11 cellular contexts compared by ENCODE assay signal in the genomic region with DNA sequence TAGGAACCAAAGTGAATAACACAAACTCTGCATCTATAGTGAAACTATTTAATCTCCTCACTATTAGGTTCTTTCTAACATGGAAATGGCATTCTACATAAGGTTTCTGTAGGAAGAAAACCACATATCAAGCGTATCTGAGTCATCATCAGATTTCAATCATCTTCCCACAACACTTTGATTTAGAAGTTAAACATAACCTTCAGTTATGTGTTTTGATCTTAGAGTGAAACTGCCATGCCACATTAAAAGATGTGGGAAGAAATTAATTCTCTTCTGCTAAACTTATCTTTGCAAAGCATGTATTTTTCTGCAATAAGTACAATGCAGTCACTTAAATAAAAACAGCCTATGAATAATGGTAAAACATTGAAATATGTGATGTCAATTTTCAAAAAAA. TPM values are rescaled to one million over a fixed set of nuclear protein-coding genes. Genes with fewer than 3 reads are reported as not detected.
DNase-seq lines count a peak whose midpoint lies in the region; ATAC-seq and TF ChIP-seq lines count a peak whose summit lies in the region.
"Had no signal": no experiment of that assay in that cellular context is flagged by ENCODE, and none has a peak within 500 bp of the region (broad histone marks: within the 10 kb centered on the region; RNA-seq: fewer than 3 reads in every experiment).

No MANE protein-coding gene starts in this region.

- no peak for DNase-seq in activated T-cell treated with anti-CD3 and anti-CD28 coated beads, Interleukin-2, amount 50 U/mL, for 4 hours
- no peak for DNase-seq in activated T-cell treated with anti-CD3 and anti-CD28 coated beads, Interleukin-2, amount 50 U/mL, for 48 hours
- peak; percentile 10 for DNase-seq in fibroblast of peridontal ligament (ENCODE audit: extremely low read depth)
- no peak for DNase-seq in testis
- no peak for DNase-seq in stimulated activated CD4-positive, alpha-beta T cell treated with anti-CD3 and anti-CD28 coated beads, Interleukin-2, amount 100 ng/mL, for 48 hours
- DNase-seq in AML-193 (lab: John Stamatoyannopoulos, UW) = no peak
- no peak for DNase-seq in chondrocyte (ENCODE audit: low spot score)
- DNase-seq: NCI-H526, trophoblast cell had no signal

- H3K79me2 ChIP-seq in SU-DHL-6 (ENCODE audit: insufficient read depth, low read length) = no peaks in the 10 kb centered on the region

- ATAC-seq in activated T-cell treated with anti-CD3 and anti-CD28 coated beads, Interleukin-2, amount 50 U/mL, for 4 hours = peak; percentile 83 to 87

- H3K4me2 ChIP-seq in SU-DHL-6 (ENCODE audit: low read depth, low read length, poor library complexity, severe bottlenecking) = peak overlapping the region; percentile 74

- intact Hi-C loops in testis (cut with DNase I; ENCODE audit: low total_unique reads) = no loop called here

- H3K36me3 ChIP-seq in SU-DHL-6 (ENCODE audit: low read length) (no peaks in the 10 kb centered on the region), testis (ENCODE audit: low read depth, missing control alignments) (no peaks in the 10 kb centered on the region)

- no peaks in the 10 kb centered on the region for H3K27me3 ChIP-seq in SU-DHL-6 (ENCODE audit: low read length)
- H3K27me3 ChIP-seq in testis = no peaks in the 10 kb centered on the region

- H3K4me3 ChIP-seq in SU-DHL-6 (ENCODE audit: insufficient read depth, low read length, poor library complexity, severe bottlenecking) = no peak overlapping the region
- H3K4me3 ChIP-seq in testis = no peak overlapping the region

- TF ChIP-seq POLR2A in testis (IDR thresholded peaks at IDR 0.05) = no peak

- H3K4me3 Mint-ChIP-seq in activated T-cell treated with anti-CD3 and anti-CD28 coated beads, Interleukin-2, amount 50 U/mL, for 4 hours = no peak overlapping the region
- H3K4me3 Mint-ChIP-seq in chondrocyte (ENCODE audit: unreplicated experiment) = no peak overlapping the region

- H2AFZ ChIP-seq in SU-DHL-6 (ENCODE audit: low read depth, low read length, severe bottlenecking) = no peak overlapping the region

- H3K27ac ChIP-seq in SU-DHL-6 (ENCODE audit: low read depth, low read length) (peak overlapping the region; percentile 87), testis (peak overlapping the region; percentile 40 to 79)
- H3K27ac ChIP-seq: VCaP had no signal

- TF ChIP-seq CTCF in SU-DHL-6 (IDR thresholded peaks at IDR 0.05; ENCODE audit: insufficient read depth, low read length, poor library complexity, severe bottlenecking) (no peak), testis (IDR thresholded peaks at IDR 0.05) (no peak), chondrocyte (IDR thresholded peaks at IDR 0.05) (no peak)

- H3K9me2 ChIP-seq in SU-DHL-6 (replicated peaks; ENCODE audit: insufficient read depth, low read length) = no peaks in the 10 kb centered on the region

- peaks cover 40% of the 10 kb centered on the region for H3K4me1 Mint-ChIP-seq in activated T-cell treated with anti-CD3 and anti-CD28 coated beads, Interleukin-2, amount 50 U/mL, for 4 hours (ENCODE audit: low read depth)
- H3K4me1 Mint-ChIP-seq in chondrocyte (ENCODE audit: low read depth) = peaks cover 55% of the 10 kb centered on the region

- no peak overlapping the region for H3K27ac Mint-ChIP-seq in chondrocyte (ENCODE audit: unreplicated experiment)

- no peaks in the 10 kb centered on the region for H3K9me3 ChIP-seq in SU-DHL-6 (ENCODE audit: insufficient read depth, low read length)
- H3K9me3 ChIP-seq in testis = no peaks in the 10 kb centered on the region

- H4K20me1 ChIP-seq in SU-DHL-6 (ENCODE audit: low read depth, low read length) = no peaks in the 10 kb centered on the region

- peaks cover 33% of the 10 kb centered on the region for H3F3A ChIP-seq in SU-DHL-6 (ENCODE audit: insufficient read depth)

- H3K27me3 Mint-ChIP-seq in activated T-cell treated with anti-CD3 and anti-CD28 coated beads, Interleukin-2, amount 50 U/mL, for 4 hours (ENCODE audit: low read depth) = peaks cover 8% of the 10 kb centered on the region
- H3K27me3 Mint-ChIP-seq in chondrocyte (ENCODE audit: low read depth) = no peaks in the 10 kb centered on the region

- no peaks in the 10 kb centered on the region for H3K36me3 Mint-ChIP-seq in activated T-cell treated with anti-CD3 and anti-CD28 coated beads, Interleukin-2, amount 50 U/mL, for 4 hours (ENCODE audit: insufficient read depth)
- H3K36me3 Mint-ChIP-seq in chondrocyte (ENCODE audit: low read depth) = peaks cover 2% of the 10 kb centered on the region

- WGBS in testis, 2 donors = 68 to 87% methylated on average over 1 of the region's 1 CpG

- no peaks in the 10 kb centered on the region for H3K9me3 Mint-ChIP-seq in activated T-cell treated with anti-CD3 and anti-CD28 coated beads, Interleukin-2, amount 50 U/mL, for 4 hours
- no peaks in the 10 kb centered on the region for H3K9me3 Mint-ChIP-seq in chondrocyte (ENCODE audit: low read depth)

- no peak overlapping the region for H3K9ac ChIP-seq in SU-DHL-6 (ENCODE audit: low read length)

- peaks cover 31% of the 10 kb centered on the region for H3K4me1 ChIP-seq in testis

RNA-seq across cellular contexts. Expression of a gene that starts 55.0 kb away (rescaled TPM):
- total RNA-seq in activated T-cell treated with anti-CD3 and anti-CD28 coated beads, Interleukin-2, amount 50 U/mL, for 4 hours = 1 to 10 TPM in 2 of 3 donors, under 1 TPM in 1; 0.76 to 3.1 (median 1.4) TPM
- total RNA-seq in testis (10 to 100 TPM; 19.9 to 53.1 TPM), chondrocyte (25.4 to 35.7 TPM (median 29.6 TPM) in 3 replicates)
- 18.3 TPM for polyA plus RNA-seq in testis (ENCODE audit: insufficient read depth, low read depth, low replicate concordance)
